10 cellular contexts compared by ENCODE assay signal in genomic region chr7:64889686-64890162, GRCh38. TPM values are rescaled to one million over a fixed set of nuclear protein-coding genes. Genes with fewer than 3 reads are reported as not detected.
A peak's percentile ranks its signal among the peaks of the same experiment; 100 is the strongest.
DNase-seq lines count a peak whose midpoint lies in the region; ATAC-seq, FAIRE-seq and TF ChIP-seq lines count a peak whose summit lies in the region.
"Had no signal": no experiment of that assay in that cellular context is flagged by ENCODE, and none has a peak within 500 bp of the region (broad histone marks: within the 10 kb centered on the region; RNA-seq: fewer than 3 reads in every experiment).

No MANE protein-coding gene starts in this region.

- peak overlapping the region; percentile 97 for H3K4me2 ChIP-seq in GM23338

- no peaks in the 10 kb centered on the region for H4K20me1 ChIP-seq in GM23338 (replicated peaks; ENCODE audit: insufficient read depth)

- ATAC-seq in GM23338 (peak; percentile 15), HG02840 (IDR thresholded peaks at IDR 0.05; ENCODE audit: low FRiP score, unreplicated experiment) (no peak), left colon (no peak)

- H3F3A ChIP-seq in GM23338 (replicated peaks; ENCODE audit: low read depth), result no peaks in the 10 kb centered on the region

- FAIRE-seq in H54 (lab: Jason Lieb, UNC), result no peak

- H3K36me3 ChIP-seq in GM23338 (ENCODE audit: insufficient read depth) (no peaks in the 10 kb centered on the region), endodermal cell (ENCODE audit: control insufficient read depth, insufficient read depth, low read length) (no peaks in the 10 kb centered on the region)
- H3K36me3 ChIP-seq: SJSA1 had no signal

- peak overlapping the region; percentile 64 for H3K4me3 Mint-ChIP-seq in GM23338
- peak overlapping the region; percentile 59 for H3K4me3 Mint-ChIP-seq in endodermal cell
- no peak overlapping the region for H3K4me3 Mint-ChIP-seq in osteocyte (ENCODE audit: unreplicated experiment)

- H3K27me3 Mint-ChIP-seq in GM23338 (ENCODE audit: insufficient read depth, low read depth, poor library complexity), result peaks cover 49% of the 10 kb centered on the region
- H3K27me3 Mint-ChIP-seq in endodermal cell (ENCODE audit: insufficient read depth), result peaks cover 78% of the 10 kb centered on the region
- peaks cover 41% of the 10 kb centered on the region for H3K27me3 Mint-ChIP-seq in osteocyte (ENCODE audit: unreplicated experiment)

- H3K4me1 ChIP-seq in GM23338 (ENCODE audit: insufficient read depth), result peaks cover 8% of the 10 kb centered on the region
- peaks cover 6% of the 10 kb centered on the region for H3K4me1 ChIP-seq in endodermal cell (ENCODE audit: control insufficient read depth, insufficient read depth, low read length)
- H3K4me1 ChIP-seq: SJSA1 had no signal

- H3K4me1 Mint-ChIP-seq in GM23338, result peaks cover 13% of the 10 kb centered on the region
- H3K4me1 Mint-ChIP-seq in endodermal cell, result peaks cover 11% of the 10 kb centered on the region
- H3K4me1 Mint-ChIP-seq in osteocyte (ENCODE audit: unreplicated experiment), result peaks cover 10% of the 10 kb centered on the region

- peak overlapping the region; percentile 98 for H2AFZ ChIP-seq in GM23338

- no peaks in the 10 kb centered on the region for H3K9me3 ChIP-seq in endodermal cell (ENCODE audit: control insufficient read depth, low read length)
- H3K9me3 ChIP-seq: SJSA1 had no signal

- H3K27me3 ChIP-seq in GM23338 (ENCODE audit: insufficient read depth) (peaks cover 74% of the 10 kb centered on the region), endodermal cell (ENCODE audit: control insufficient read depth, insufficient read depth, low read length, poor library complexity, severe bottlenecking) (peaks cover 59% of the 10 kb centered on the region)
- H3K27me3 ChIP-seq: SJSA1 had no signal

- H3K9me3 Mint-ChIP-seq in GM23338, result no peaks in the 10 kb centered on the region; the same call in 2 of the 3 replicates
- no peaks in the 10 kb centered on the region for H3K9me3 Mint-ChIP-seq in endodermal cell
- H3K9me3 Mint-ChIP-seq in osteocyte (ENCODE audit: unreplicated experiment), result no peaks in the 10 kb centered on the region

- no peaks in the 10 kb centered on the region for H3K9me2 ChIP-seq in GM23338 (ENCODE audit: insufficient read depth)

- 22 to 45% methylated on average over 11 to 18 of the region's 18 CpGs for WGBS in endodermal cell (ENCODE audit: insufficient coverage in 1 of 2, insufficient read length in 1 of 2), 2 experiments

- DNase-seq in AG08396 (ENCODE audit: low spot score), result peak; percentile 6
- DNase-seq in GM23338 (ENCODE audit: low spot score), result peak; percentile 29
- DNase-seq in endodermal cell, result peak; percentile 41
- peak; percentile 80 for DNase-seq in osteocyte (ENCODE audit: extremely low spot score, unreplicated experiment)
- no peak for DNase-seq in left colon
- DNase-seq in H54 (ENCODE audit: insufficient read length, low spot score), result no peak
- DNase-seq in SW 1271 (lab: John Stamatoyannopoulos, UW), result no peak
- DNase-seq: effector CD8-positive, alpha-beta T cell had no signal

- H3K4me3 ChIP-seq in GM23338 (peak overlapping the region; percentile 79), endodermal cell (ENCODE audit: low read length) (peak overlapping the region; percentile 76)
- H3K4me3 ChIP-seq: SJSA1 had no signal

- H3K27ac ChIP-seq in GM23338 (ENCODE audit: low read depth) (no peak overlapping the region), endodermal cell (ENCODE audit: low read depth, low read length) (no peak overlapping the region)
- H3K27ac ChIP-seq: SJSA1 had no signal

- H3K36me3 Mint-ChIP-seq in GM23338 (ENCODE audit: low read depth) (no peaks in the 10 kb centered on the region; the same call in 2 of the 3 replicates), endodermal cell (ENCODE audit: low read depth) (no peaks in the 10 kb centered on the region), osteocyte (ENCODE audit: unreplicated experiment) (no peaks in the 10 kb centered on the region)

- no peak for TF ChIP-seq CTCF in GM23338 (conservative IDR thresholded peaks at IDR 0.05; ENCODE audit: low read depth in 2 of 2)
- TF ChIP-seq CTCF in endodermal cell (conservative IDR thresholded peaks at IDR 0.05), result no peak
- TF ChIP-seq CTCF in osteocyte (IDR thresholded peaks at IDR 0.05), result no peak

- H3K79me2 ChIP-seq in GM23338 (replicated peaks; ENCODE audit: insufficient read depth), result no peaks in the 10 kb centered on the region

- no peak for TF ChIP-seq POLR2A in H54 (IDR thresholded peaks at IDR 0.05; ENCODE audit: low read depth, low read length)

- H3K27ac Mint-ChIP-seq in GM23338 (no peak overlapping the region), endodermal cell (no peak overlapping the region), osteocyte (ENCODE audit: unreplicated experiment) (no peak overlapping the region)

- intact Hi-C loops in left colon (cut with DNase I, micrococcal nuclease), result no loop called here

- no peak overlapping the region for H3K9ac ChIP-seq in endodermal cell (ENCODE audit: extremely low read depth, low read length, poor library complexity, severe bottlenecking)

TF ChIP-seq in GM23338, 12 proteins besides CTCF, POLR2A, EP300 and RAD21 (continues in another document):
- TF ChIP-seq ZNF114 (CRISPR knock-in tag; IDR thresholded peaks at IDR 0.05), result no peak
- TF ChIP-seq REST (IDR thresholded peaks at IDR 0.05; ENCODE audit: unreplicated experiment), result no peak
- peak; percentile 62 for TF ChIP-seq EZH2 (IDR thresholded peaks at IDR 0.05; ENCODE audit: low read depth, unreplicated experiment)

RNA-seq across cellular contexts. Expression of gene ZNF273, which starts 13.3 kb away (rescaled TPM):
- 33.4 and 34.3 TPM in 2 replicates for total RNA-seq in GM23338 (2014; rRNA removed; shearing (Covaris generic))
- polyA plus RNA-seq in GM23338 (2016; fragmentation: Nextera tagmentation; extraction: Ambion mirVana), result 14.6 and 16.4 TPM in 2 replicates
- 10 to 100 TPM; 15.5 to 20.5 TPM for total RNA-seq in endodermal cell
- 16.2 TPM for polyA plus RNA-seq in endodermal cell (2013, experiment 1 of 2)
- 16.7 TPM for polyA plus RNA-seq in endodermal cell (2013, experiment 2 of 2)
- total RNA-seq in osteocyte, result 1.8 and 2.8 TPM in 2 replicates
- 1 to 10 TPM; 3.9 TPM for total RNA-seq in left colon

Comparison
In these comparisons a context has a peak if more than half of its experiments do, and no peak if none do; other contexts are left out.
1. DNase-seq: peak in AG08396 (single experiment), GM23338 (single experiment), endodermal cell (single experiment) and osteocyte (single experiment); none in left colon (0 of 2), H54 (single experiment) and SW 1271 (0 of 2).